In the genomic region with DNA sequence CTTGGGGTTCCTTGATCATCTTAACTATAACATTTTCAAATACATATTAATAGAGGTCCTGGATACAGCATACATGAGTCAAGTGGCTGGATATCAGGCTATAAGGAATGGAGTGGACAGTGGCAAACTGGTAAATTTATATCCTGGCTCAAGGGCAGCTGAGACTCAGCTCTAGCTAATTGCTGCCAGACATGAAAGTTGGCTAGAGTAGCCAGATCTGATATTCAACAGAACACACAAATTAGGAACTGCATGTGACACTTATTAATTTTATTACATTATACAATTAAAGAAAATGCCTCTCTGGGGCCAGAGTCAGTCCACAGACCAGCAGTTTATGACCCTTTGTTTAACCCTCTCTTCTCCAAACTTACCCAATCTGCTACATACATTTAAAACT, we compare ENCODE assay signal across 32 cellular contexts.
"Had no signal": no experiment of that assay in that cellular context is flagged by ENCODE, and none has a peak within 500 bp of the region (broad histone marks: within the 10 kb centered on the region; RNA-seq: fewer than 3 reads in every experiment).

No MANE protein-coding gene starts in this region.

- H3K4me3 ChIP-seq: MG63, SJCRH30 had no signal

- H3K27me3 ChIP-seq: brain microvascular endothelial cell, MG63, SJCRH30 had no signal

- H3K4me1 ChIP-seq: SJCRH30 had no signal

- DNase-seq: activated CD4-positive, alpha-beta memory T cell treated with anti-CD3 and anti-CD28 coated beads, Interleukin-2, amount 10 ng/mL, durations not matched to agents 7 days and 5 days; activated CD4-positive, alpha-beta T cell treated with anti-CD3 and anti-CD28 coated beads for 1 hour; activated CD4-positive, alpha-beta T cell treated with anti-CD3 and anti-CD28 coated beads for 48 hours; activated CD4-positive, CD25-positive, alpha-beta regulatory T cell; activated CD8-positive, alpha-beta memory T cell treated with anti-CD3 and anti-CD28 coated beads for 24 hours; activated CD8-positive, alpha-beta memory T cell treated with anti-CD3 and anti-CD28 coated beads, Interleukin-2, amount 10 ng/mL, durations not matched to agents 7 days and 5 days; activated CD8-positive, alpha-beta memory T cell treated with anti-CD3 and anti-CD28 coated beads, Interleukin-2, amount 50 U/mL, for 48 hours; activated effector memory CD4-positive, alpha-beta T cell treated with Interleukin-2 at 50 U/mL for 16 hours; activated naive CD4-positive, alpha-beta T cell treated with anti-CD3 and anti-CD28 coated beads, Interleukin-2, amount 10 ng/mL, durations not matched to agents 7 days and 5 days; activated naive CD8-positive, alpha-beta T cell treated with anti-CD3 and anti-CD28 coated beads, Interleukin-2, amount 50 U/mL, for 24 hours; activated T-cell treated with anti-CD3 and anti-CD28 coated beads, Interleukin-2, amount 50 U/mL, for 48 hours; amniotic stem cell; aorta; brain microvascular endothelial cell; central memory CD4-positive, alpha-beta T cell; MG63; NCI-H1048; NCI-H1105 treated with DMSO at 0.1 percent for 48 hours; NCI-H1436; NCI-H2029; NCI-H345; NCI-H510A; NCI-H526; NCI-H774; SHP77; SJCRH30; SW 1271; T-helper 1 cell; T-helper 2 cell; T-helper 9 cell; WERI-Rb-1 had no signal

- H3K9me3 ChIP-seq: MG63, SJCRH30 had no signal

- FAIRE-seq: colon had no signal

- H3K36me3 ChIP-seq: brain microvascular endothelial cell, MG63, SJCRH30, WERI-Rb-1 had no signal
